Comparison of ENCODE assay signal across 21 cellular contexts in the genomic region with DNA sequence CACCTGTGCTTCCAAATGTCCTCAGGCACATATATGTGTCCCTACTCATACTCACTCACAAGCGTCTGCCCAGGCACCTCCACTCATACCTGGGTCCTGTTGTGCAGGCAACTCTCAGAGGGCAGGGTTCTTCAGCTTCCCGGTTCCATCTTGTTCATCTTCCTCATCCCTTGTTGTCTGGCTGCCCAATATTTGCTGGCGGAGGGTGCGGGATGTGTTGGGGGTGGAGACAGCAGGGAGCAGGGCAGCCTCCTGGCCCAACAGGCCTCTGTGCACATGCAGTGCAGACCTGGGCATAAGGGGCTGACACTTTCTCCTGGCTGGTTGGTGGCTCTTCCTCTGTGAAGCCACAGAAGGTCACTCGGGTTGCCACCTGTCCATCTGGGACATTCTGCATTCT. TPM values are rescaled to one million over a fixed set of nuclear protein-coding genes. Genes with fewer than 3 reads are reported as not detected.
DNase-seq lines count a peak whose midpoint lies in the region; TF ChIP-seq lines count a peak whose summit lies in the region.
"Had no signal": no experiment of that assay in that cellular context is flagged by ENCODE, and none has a peak within 500 bp of the region (broad histone marks: within the 10 kb centered on the region; RNA-seq: fewer than 3 reads in every experiment).

No MANE protein-coding gene starts in this region.

- no peaks in the 10 kb centered on the region for H3K27me3 Mint-ChIP-seq in activated naive CD8-positive, alpha-beta T cell
- no peaks in the 10 kb centered on the region for H3K27me3 Mint-ChIP-seq in activated naive CD8-positive, alpha-beta T cell treated with anti-CD3 and anti-CD28 coated beads for 36 hours
- peaks cover 2% of the 10 kb centered on the region for H3K27me3 Mint-ChIP-seq in IgD-negative memory B cell
- H3K27me3 Mint-ChIP-seq in mesothelial cell of epicardium (ENCODE audit: low read depth), result no peaks in the 10 kb centered on the region
- H3K27me3 Mint-ChIP-seq: stimulated activated naive B cell treated with anti-CD40 and anti-IgM and Interleukin-4, amounts not matched to agents 10 μg/mL and 1 μg/mL and 100 μg/mL, for 72 hours had no signal

- H3K79me2 ChIP-seq in mammary epithelial cell (ENCODE audit: insufficient read depth, low read length), result no peaks in the 10 kb centered on the region

- H3K27ac ChIP-seq in uterus, result no peak overlapping the region
- H3K27ac ChIP-seq in mammary epithelial cell (ENCODE audit: insufficient read depth, low read depth, low read length), result no peak overlapping the region
- H3K27ac ChIP-seq: cardiac muscle cell, gastrocnemius medialis, pancreas, right lobe of liver, thyroid gland had no signal

- H3K36me3 Mint-ChIP-seq in activated naive CD8-positive, alpha-beta T cell, result no peaks in the 10 kb centered on the region
- peaks cover 11% of the 10 kb centered on the region for H3K36me3 Mint-ChIP-seq in activated naive CD8-positive, alpha-beta T cell treated with anti-CD3 and anti-CD28 coated beads for 36 hours
- H3K36me3 Mint-ChIP-seq in IgD-negative memory B cell (no peaks in the 10 kb centered on the region), mesothelial cell of epicardium (peaks cover 3% of the 10 kb centered on the region)

- H3K27ac Mint-ChIP-seq in activated naive CD8-positive, alpha-beta T cell, result peak overlapping the region; percentile 99
- H3K27ac Mint-ChIP-seq in activated naive CD8-positive, alpha-beta T cell treated with anti-CD3 and anti-CD28 coated beads for 36 hours, result no peak overlapping the region
- peak overlapping the region in 2 of 3 donors; percentile 11 to 99 for H3K27ac Mint-ChIP-seq in IgD-negative memory B cell
- no peak overlapping the region for H3K27ac Mint-ChIP-seq in mesothelial cell of epicardium

- H3K27me3 ChIP-seq in uterus, result no peaks in the 10 kb centered on the region
- no peaks in the 10 kb centered on the region for H3K27me3 ChIP-seq in mammary epithelial cell (ENCODE audit: insufficient read depth, low read length)
- H3K27me3 ChIP-seq: cardiac muscle cell, gastrocnemius medialis, right lobe of liver, thyroid gland had no signal

- H4K20me1 ChIP-seq in mammary epithelial cell (ENCODE audit: insufficient read depth, low read length), result no peaks in the 10 kb centered on the region

- H3K4me3 ChIP-seq in epithelial cell of esophagus (ENCODE audit: low read length) (no peak overlapping the region), uterus (no peak overlapping the region), mammary epithelial cell (replicated peaks in 1 of 3; ENCODE audit: insufficient read depth in 1 of 3, low read depth in 2 of 3, low read length in 3 of 3) (no peak overlapping the region)
- H3K4me3 ChIP-seq: cardiac muscle cell, gastrocnemius medialis, lung, pancreas, right lobe of liver, thyroid gland had no signal

- no peak overlapping the region for H3K4me2 ChIP-seq in mammary epithelial cell (ENCODE audit: insufficient read depth, low read depth, low read length)

- TF ChIP-seq POLR2A in uterus (IDR thresholded peaks at IDR 0.05), result no peak

- in situ Hi-C loops in mammary epithelial cell (cut with MboI; ENCODE audit: low sequenced_read_pairs in 2 of 2), result no loop called here

- DNase-seq in activated naive CD8-positive, alpha-beta T cell treated with anti-CD3 and anti-CD28 coated beads for 36 hours, result no peak
- DNase-seq in epithelial cell of esophagus (ENCODE audit: low read depth) (peak; percentile 1), uterus (no peak), mammary epithelial cell (no peak), mesothelial cell of epicardium (ENCODE audit: low spot score in 2 of 2, unreplicated experiment in 2 of 2) (no peak)
- DNase-seq: Calu3; EL; gastrocnemius medialis; HCEC 1CT; Karpas-422; NCI-H1930; SHP77; stimulated activated naive B cell treated with anti-CD40 and anti-IgM and Interleukin-4, amounts not matched to agents 10 μg/mL and 1 μg/mL and 100 μg/mL, for 72 hours; thyroid gland had no signal

- no peak for TF ChIP-seq CTCF in epithelial cell of esophagus (IDR thresholded peaks at IDR 0.05; ENCODE audit: insufficient read depth, low read depth, low read length, missing control alignments)
- no peak for TF ChIP-seq CTCF in uterus (IDR thresholded peaks at IDR 0.05)
- TF ChIP-seq CTCF in mammary epithelial cell (conservative IDR thresholded peaks at IDR 0.05 in 1 of 2, IDR thresholded peaks at IDR 0.05 in 1 of 2; ENCODE audit: extremely low read depth in 1 of 2, insufficient read depth in 1 of 2, low read depth in 1 of 2, low read length in 2 of 2), result no peak
- no peak for TF ChIP-seq CTCF in mesothelial cell of epicardium (IDR thresholded peaks at IDR 0.05; ENCODE audit: unreplicated experiment)

- H3K4me1 Mint-ChIP-seq in activated naive CD8-positive, alpha-beta T cell (ENCODE audit: low read depth), result peaks cover 49% of the 10 kb centered on the region
- peaks cover 46% of the 10 kb centered on the region for H3K4me1 Mint-ChIP-seq in activated naive CD8-positive, alpha-beta T cell treated with anti-CD3 and anti-CD28 coated beads for 36 hours
- H3K4me1 Mint-ChIP-seq in IgD-negative memory B cell, result peaks cover 39 to 53% (median 48%) of the 10 kb centered on the region in 3 donors
- peaks cover 12% of the 10 kb centered on the region for H3K4me1 Mint-ChIP-seq in mesothelial cell of epicardium

- H3K9me3 ChIP-seq in uterus (no peaks in the 10 kb centered on the region), mammary epithelial cell (replicated peaks; ENCODE audit: insufficient read depth, low read length) (no peaks in the 10 kb centered on the region)
- H3K9me3 ChIP-seq: gastrocnemius medialis, pancreas, right lobe of liver, thyroid gland had no signal

- no peak overlapping the region for H3K9ac ChIP-seq in mammary epithelial cell (ENCODE audit: insufficient read depth, low read length)

- BruUV-seq in mammary epithelial cell (replicated peaks; lab: Mats Ljungman, UMichigan), result no TSS peak

- H3K4me3 Mint-ChIP-seq in activated naive CD8-positive, alpha-beta T cell, result no peak overlapping the region
- no peak overlapping the region for H3K4me3 Mint-ChIP-seq in activated naive CD8-positive, alpha-beta T cell treated with anti-CD3 and anti-CD28 coated beads for 36 hours
- H3K4me3 Mint-ChIP-seq in IgD-negative memory B cell (no peak overlapping the region), mesothelial cell of epicardium (no peak overlapping the region)

- H2AFZ ChIP-seq in mammary epithelial cell (ENCODE audit: low read depth, low read length), result no peak overlapping the region

- CTCF ChIA-PET in mammary epithelial cell (lab: Charles Lee; ENCODE audit: low non-redundant PET), result no interaction called here

- dilution Hi-C loops in mammary epithelial cell (cut with HindIII; ENCODE audit: low sequenced_read_pairs), result no loop called here

- H3K9me3 Mint-ChIP-seq in activated naive CD8-positive, alpha-beta T cell (ENCODE audit: low read depth), result no peaks in the 10 kb centered on the region
- no peaks in the 10 kb centered on the region for H3K9me3 Mint-ChIP-seq in activated naive CD8-positive, alpha-beta T cell treated with anti-CD3 and anti-CD28 coated beads for 36 hours
- H3K9me3 Mint-ChIP-seq in IgD-negative memory B cell, result no peaks in the 10 kb centered on the region
- H3K9me3 Mint-ChIP-seq in mesothelial cell of epicardium, result peaks cover 4% of the 10 kb centered on the region
- H3K9me3 Mint-ChIP-seq: activated T-helper 2 cell treated with anti-CD3 and anti-CD28 coated beads, Interferon-gamma antibody, Interleukin-2, Interleukin-4, amounts not matched to agents 10 μg/mL and 5 μg/mL and 100 μg/mL, durations not matched to agents 14 hours and 24 hours and 36 hours; stimulated activated naive B cell treated with anti-CD40 and anti-IgM and Interleukin-4, amounts not matched to agents 10 μg/mL and 1 μg/mL and 100 μg/mL, for 72 hours had no signal

- no peaks in the 10 kb centered on the region for H3K4me1 ChIP-seq in uterus
- H3K4me1 ChIP-seq in mammary epithelial cell (ENCODE audit: insufficient read depth, low read length), result peaks cover 15% of the 10 kb centered on the region

- 83% methylated on average over 5 of the region's 5 CpGs for WGBS in mammary epithelial cell (ENCODE audit: low coverage, missing lambda C conversion rate)

- intact Hi-C loops in uterus (cut with DNase I; ENCODE audit: low total_unique reads), result no loop called here
- intact Hi-C loops in mammary epithelial cell (cut with micrococcal nuclease), result loop anchor here (10.0 kb wide), 1 partner anchor 814 kb away; no protein-coding TSS in a partner anchor

- H3K36me3 ChIP-seq in uterus (no peaks in the 10 kb centered on the region), mammary epithelial cell (ENCODE audit: insufficient read depth, low read length) (no peaks in the 10 kb centered on the region)
- H3K36me3 ChIP-seq: cardiac muscle cell, gastrocnemius medialis, pancreas, right lobe of liver, thyroid gland had no signal

RNA-seq across cellular contexts. Expression of a gene that starts 32.1 kb away (rescaled TPM):
- total RNA-seq in activated naive CD8-positive, alpha-beta T cell treated with anti-CD3 and anti-CD28 coated beads for 36 hours, result 10 to 100 TPM; 43.9 to 50.0 TPM
- polyA plus RNA-seq in IgD-negative memory B cell, result 59.1 TPM
- total RNA-seq in uterus, result 10 to 100 TPM in 2 of 4 donors, 1 to 10 TPM in 1, under 1 TPM in 1; 0.51 to 40.4 (median 13.3) TPM
- 10 to 100 TPM; 12.5 to 54.3 TPM for total RNA-seq in mammary epithelial cell
- polyA plus RNA-seq in mammary epithelial cell, result 37.9 TPM
- 39.8 TPM for polyA minus RNA-seq in mammary epithelial cell
- total RNA-seq in mesothelial cell of epicardium, result 47.1 to 48.4 TPM (median 47.9 TPM) in 3 replicates

Comparison
In these comparisons a context has a peak if more than half of its experiments do, and no peak if none do; other contexts are left out.
1. H3K27ac Mint-ChIP-seq: peak in activated naive CD8-positive, alpha-beta T cell (single experiment) and IgD-negative memory B cell (2 of 3); none in activated naive CD8-positive, alpha-beta T cell treated with anti-CD3 and anti-CD28 coated beads for 36 hours (single experiment) and mesothelial cell of epicardium (single experiment).